ENCODE assay signal across 1 cellular context in genomic region chr21:39344848-39345247, GRCh38.
TF ChIP-seq lines count a peak whose summit lies in the region.

No MANE protein-coding gene starts in this region.

TF ChIP-seq in IMR-90, 13 proteins besides CTCF, POLR2A, EP300 and RAD21:
- TF ChIP-seq CHD1 (IDR thresholded peaks at IDR 0.05; ENCODE audit: low read depth, low read length) (no peak), MXI1 (IDR thresholded peaks at IDR 0.05; ENCODE audit: borderline replicate concordance, low read depth, low read length) (no peak), RCOR1 (IDR thresholded peaks at IDR 0.05; ENCODE audit: insufficient replicate concordance, low read length) (no peak), SMC3 (IDR thresholded peaks at IDR 0.05; ENCODE audit: low read depth, low read length) (no peak), MAZ (IDR thresholded peaks at IDR 0.05; ENCODE audit: borderline replicate concordance, low read depth, low read length) (no peak), CEBPB (IDR thresholded peaks at IDR 0.05; ENCODE audit: low read depth, low read length) (no peak), BHLHE40 (IDR thresholded peaks at IDR 0.05; ENCODE audit: low read depth, low read length) (no peak), NFE2L2 (IDR thresholded peaks at IDR 0.05; ENCODE audit: low read depth, low read length) (no peak), MAFK (IDR thresholded peaks at IDR 0.05; ENCODE audit: low read depth, low read length) (no peak)
